Comparison of ENCODE assay signal across 10 cellular contexts in the genomic region with DNA sequence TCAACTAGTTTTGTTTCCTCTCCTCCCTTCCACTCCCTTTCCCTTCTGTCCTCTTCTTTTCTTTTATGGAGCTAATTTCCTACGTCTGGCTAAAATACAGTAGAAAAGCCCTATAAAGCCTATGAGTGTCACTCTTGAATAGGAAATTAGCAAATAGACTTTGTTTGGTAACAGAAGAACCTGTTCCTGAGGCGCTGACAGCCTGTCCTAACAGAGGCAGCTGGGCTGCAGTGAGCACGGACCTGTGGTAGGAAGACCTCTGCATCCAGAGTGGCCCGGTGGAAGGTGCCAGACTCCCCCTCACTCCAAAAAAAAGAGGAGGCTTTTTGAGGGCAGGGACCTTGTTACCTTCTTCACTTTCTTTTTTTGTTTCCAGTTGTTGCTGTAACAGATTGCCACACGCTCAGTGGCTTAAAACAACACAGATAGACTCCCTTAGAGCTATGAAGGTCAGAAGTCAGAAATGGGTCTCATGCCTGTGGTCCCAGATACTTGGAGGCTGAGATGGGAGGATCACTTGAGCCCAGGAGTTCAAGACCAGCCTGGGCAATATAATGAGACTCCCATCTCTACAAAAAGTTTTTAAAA.
DNase-seq lines count a peak whose midpoint lies in the region; ATAC-seq and TF ChIP-seq lines count a peak whose summit lies in the region.
"Had no signal": no experiment of that assay in that cellular context is flagged by ENCODE, and none has a peak within 500 bp of the region (broad histone marks: within the 10 kb centered on the region; RNA-seq: fewer than 3 reads in every experiment).

No MANE protein-coding gene starts in this region.

- in situ Hi-C loops in mammary epithelial cell (cut with MboI; ENCODE audit: low sequenced_read_pairs in 2 of 2): no loop called here
- in situ Hi-C loops in transverse colon (cut with MboI; ENCODE audit: low pct_ligation_motif_present in 1 of 4, low pct_unique_long_range_greater_than_20kb in 1 of 4, low sequenced_read_pairs in 3 of 4): no loop called here

- peak overlapping the region; percentile 46 for H2AFZ ChIP-seq in mammary epithelial cell (ENCODE audit: low read depth, low read length)

- no peak overlapping the region for H3K56ac ChIP-seq in mesendoderm (ENCODE audit: low read length)

- no peaks in the 10 kb centered on the region for H3K36me3 ChIP-seq in mammary epithelial cell (ENCODE audit: insufficient read depth, low read length)
- H3K36me3 ChIP-seq in lower lobe of right lung: no peaks in the 10 kb centered on the region
- H3K36me3 ChIP-seq in transverse colon: no peaks in the 10 kb centered on the region
- no peaks in the 10 kb centered on the region for H3K36me3 ChIP-seq in ovary
- H3K36me3 ChIP-seq in mesendoderm (ENCODE audit: control insufficient read depth, insufficient read depth, low read length): no peaks in the 10 kb centered on the region

- H3K79me2 ChIP-seq in mammary epithelial cell (ENCODE audit: insufficient read depth, low read length) (no peaks in the 10 kb centered on the region), mesendoderm (ENCODE audit: control insufficient read depth, insufficient read depth, low read length) (no peaks in the 10 kb centered on the region)

- CTCF ChIA-PET in mammary epithelial cell (lab: Charles Lee; ENCODE audit: low non-redundant PET): interaction anchor here (0.5 kb wide), 1 partner anchor 23 kb away, joined by 3 read pairs; no protein-coding TSS in a partner anchor

- H3K79me1 ChIP-seq in mesendoderm (ENCODE audit: low read length): no peaks in the 10 kb centered on the region

- no peak overlapping the region for H2BK5ac ChIP-seq in mesendoderm (ENCODE audit: low read length)

- H3K9me3 ChIP-seq in mammary epithelial cell (replicated peaks; ENCODE audit: insufficient read depth, low read length) (no peaks in the 10 kb centered on the region), lower lobe of right lung (no peaks in the 10 kb centered on the region), transverse colon (no peaks in the 10 kb centered on the region), ovary (no peaks in the 10 kb centered on the region)

- TF ChIP-seq CTCF in mammary epithelial cell (conservative IDR thresholded peaks at IDR 0.05 in 1 of 2, IDR thresholded peaks at IDR 0.05 in 1 of 2; ENCODE audit: extremely low read depth in 1 of 2, insufficient read depth in 1 of 2, low read depth in 1 of 2, low read length in 2 of 2) (no peak), lower lobe of right lung (IDR thresholded peaks at IDR 0.05) (no peak), transverse colon (IDR thresholded peaks at IDR 0.05) (no peak), ovary (IDR thresholded peaks at IDR 0.05) (no peak)

- no TSS peak for BruUV-seq in mammary epithelial cell (replicated peaks; lab: Mats Ljungman, UMichigan)

- DNase-seq in NCI-H510A treated with DMSO at 0.1 percent for 48 hours (lab: John Stamatoyannopoulos, UW): peak; percentile 72
- no peak for DNase-seq in NCI-H510A (lab: John Stamatoyannopoulos, UW)
- DNase-seq in mammary epithelial cell: no peak
- DNase-seq in lower lobe of right lung: peak; percentile 61
- no peak for DNase-seq in transverse colon
- DNase-seq in stimulated activated naive CD4-positive, alpha-beta T cell (lab: John Stamatoyannopoulos, UW): no peak
- DNase-seq in ovary: no peak
- no peak for DNase-seq in mesendoderm
- DNase-seq: activated CD4-positive, CD25-positive, alpha-beta regulatory T cell; KG1 had no signal

- no peak overlapping the region for H4K8ac ChIP-seq in mesendoderm (ENCODE audit: low read depth, low read length)

- WGBS in mammary epithelial cell (ENCODE audit: low coverage, missing lambda C conversion rate): 58% methylated on average over 4 of the region's 5 CpGs
- WGBS in transverse colon (ENCODE audit: low coverage in 1 of 2), 2 donors: 33 to 66% methylated on average over 1 to 5 of the region's 5 CpGs
- WGBS in ovary, 3 donors: 72 to 78% (median 74%) methylated on average over 5 of the region's 5 CpGs
- no CpG with 5 or more reads among the region's 5 CpGs for WGBS in mesendoderm (ENCODE audit: extremely low coverage, insufficient coverage, low lambda C conversion rate)

- TF ChIP-seq EP300 in transverse colon (IDR thresholded peaks at IDR 0.05; ENCODE audit: low read depth) (no peak), ovary (IDR thresholded peaks at IDR 0.05) (no peak)

- H3K9ac ChIP-seq in mammary epithelial cell (ENCODE audit: insufficient read depth, low read length) (no peak overlapping the region), mesendoderm (ENCODE audit: low read length) (no peak overlapping the region)

- H3K4me1 ChIP-seq in mammary epithelial cell (ENCODE audit: insufficient read depth, low read length) (peaks cover 23% of the 10 kb centered on the region), lower lobe of right lung (peaks cover 37% of the 10 kb centered on the region), transverse colon (peaks cover 3 to 26% (median 16%) of the 10 kb centered on the region in 4 donors), ovary (ENCODE audit: insufficient read depth) (peaks cover 19% of the 10 kb centered on the region), mesendoderm (ENCODE audit: control insufficient read depth, low read depth, low read length) (peaks cover 4% of the 10 kb centered on the region)

- H3K4me2 ChIP-seq in mammary epithelial cell (ENCODE audit: insufficient read depth, low read depth, low read length) (no peak overlapping the region), mesendoderm (ENCODE audit: low read length) (no peak overlapping the region)

- no peak overlapping the region for H3K4ac ChIP-seq in mesendoderm (ENCODE audit: low read depth, low read length)

- H2BK120ac ChIP-seq in mesendoderm (ENCODE audit: low read depth, low read length): no peak overlapping the region

- H2BK15ac ChIP-seq in mesendoderm (replicated peaks; ENCODE audit: low read depth): no peak overlapping the region

- H3K4me3 ChIP-seq in mammary epithelial cell (replicated peaks in 1 of 3; ENCODE audit: insufficient read depth in 1 of 3, low read depth in 2 of 3, low read length in 3 of 3) (no peak overlapping the region), lower lobe of right lung (no peak overlapping the region), transverse colon (no peak overlapping the region), ovary (no peak overlapping the region), mesendoderm (ENCODE audit: low read length) (no peak overlapping the region)

- no peak overlapping the region for H2AK5ac ChIP-seq in mesendoderm (ENCODE audit: low read length)

- no peaks in the 10 kb centered on the region for H3K27me3 ChIP-seq in mammary epithelial cell (ENCODE audit: insufficient read depth, low read length)
- H3K27me3 ChIP-seq in lower lobe of right lung (ENCODE audit: low read depth): no peaks in the 10 kb centered on the region
- H3K27me3 ChIP-seq in transverse colon: no peaks in the 10 kb centered on the region
- no peaks in the 10 kb centered on the region for H3K27me3 ChIP-seq in ovary
- no peaks in the 10 kb centered on the region for H3K27me3 ChIP-seq in mesendoderm (ENCODE audit: insufficient read depth, low read length, poor library complexity)

- dilution Hi-C loops in mammary epithelial cell (cut with HindIII; ENCODE audit: low sequenced_read_pairs): no loop called here

- intact Hi-C loops in mammary epithelial cell (cut with micrococcal nuclease): no loop called here
- intact Hi-C loops in lower lobe of right lung (cut with DNase I): no loop called here
- intact Hi-C loops in transverse colon (cut with DNase I; ENCODE audit: low total_unique reads): loop anchor here (10.0 kb wide), 1 partner anchor 100 kb away; the partner anchor contains the start of gene RAB31
- intact Hi-C loops in ovary (cut with DNase I): loop anchor here in 1 of 4 donors (10.0 kb wide), 1 partner anchor 50 kb away; no protein-coding TSS in a partner anchor

- peak; percentile 49 to 83 for ATAC-seq in lower lobe of right lung

- H3K27ac ChIP-seq in mammary epithelial cell (ENCODE audit: insufficient read depth, low read depth, low read length): no peak overlapping the region
- H3K27ac ChIP-seq in lower lobe of right lung: peak overlapping the region; percentile 60
- peak overlapping the region; percentile 49 to 74 (median 61) for H3K27ac ChIP-seq in transverse colon
- H3K27ac ChIP-seq in ovary: no peak overlapping the region
- H3K27ac ChIP-seq in mesendoderm (ENCODE audit: low read depth, low read length): no peak overlapping the region

- no peak overlapping the region for H3K23ac ChIP-seq in mesendoderm (ENCODE audit: low read length)

- no peak overlapping the region for H4K5ac ChIP-seq in mesendoderm (ENCODE audit: low read length)

- H3K18ac ChIP-seq in mesendoderm (ENCODE audit: low read length): no peak overlapping the region

- no peaks in the 10 kb centered on the region for H4K20me1 ChIP-seq in mammary epithelial cell (ENCODE audit: insufficient read depth, low read length)

- TF ChIP-seq POLR2A in transverse colon (IDR thresholded peaks at IDR 0.05) (no peak), ovary (IDR thresholded peaks at IDR 0.05) (no peak)

Comparison
In these comparisons a context has a peak if more than half of its experiments do, and no peak if none do; other contexts are left out.
1. DNase-seq: peak in NCI-H510A treated with DMSO at 0.1 percent for 48 hours (single experiment) and lower lobe of right lung (single experiment); none in NCI-H510A (single experiment), mammary epithelial cell (single experiment), transverse colon (single experiment), stimulated activated naive CD4-positive, alpha-beta T cell (0 of 6), ovary (0 of 5) and mesendoderm (single experiment).
2. H3K27ac ChIP-seq: peak in lower lobe of right lung (single experiment) and transverse colon (4 of 4); none in mammary epithelial cell (single experiment), ovary (0 of 2) and mesendoderm (single experiment).